In the genomic region with DNA sequence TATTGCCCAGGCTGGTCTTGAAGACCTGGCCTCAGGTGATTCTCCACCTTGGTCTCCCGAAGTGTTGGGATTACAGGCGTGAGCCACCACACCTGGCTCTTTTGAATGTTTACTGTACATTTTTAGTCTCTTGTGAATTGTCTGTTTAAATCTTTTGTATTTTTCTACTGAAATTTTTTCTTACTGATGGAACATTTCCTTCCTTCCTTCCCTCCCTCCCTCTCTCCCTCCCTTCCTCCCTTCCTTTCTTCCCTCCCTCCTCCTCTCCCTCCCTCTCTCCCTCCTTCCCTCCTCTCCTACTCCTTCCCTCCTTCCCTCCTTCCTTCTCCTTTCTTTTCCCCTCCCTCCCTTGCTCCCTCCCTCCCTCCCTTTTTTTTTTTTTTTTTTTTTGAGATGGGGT, we compare ENCODE assay signal across 25 cellular contexts. TPM values are rescaled to one million over a fixed set of nuclear protein-coding genes. Genes with fewer than 3 reads are reported as not detected.
DNase-seq lines count a peak whose midpoint lies in the region; ATAC-seq, FAIRE-seq and TF ChIP-seq lines count a peak whose summit lies in the region.
"Had no signal": no experiment of that assay in that cellular context is flagged by ENCODE, and none has a peak within 500 bp of the region (broad histone marks: within the 10 kb centered on the region; RNA-seq: fewer than 3 reads in every experiment).

No MANE protein-coding gene starts in this region.

- CTCF ChIA-PET in HepG2 (lab: Yijun Ruan, JAX; ENCODE audit: low intra/inter-chr PET ratio, low total read pairs), result no interaction called here
- CTCF ChIA-PET in activated CD8-positive, alpha-beta T cell treated with anti-CD3 and anti-CD28 coated beads for 36 hours (lab: Charles Lee), result no interaction called here

- H3K9ac ChIP-seq in HepG2 (ENCODE audit: insufficient read depth, low read depth, low read length), result no peak overlapping the region
- H3K9ac ChIP-seq: BLaER1 treated with 17β-estradiol and CSF1 and Interleukin-3, amounts not matched to agents 10 nM and 100 nM had no signal

- H3K9me3 ChIP-seq in HepG2 (ENCODE audit: low read length) (no peaks in the 10 kb centered on the region), right lobe of liver (no peaks in the 10 kb centered on the region), RWPE2 (ENCODE audit: severe bottlenecking) (no peaks in the 10 kb centered on the region), esophagus squamous epithelium (no peaks in the 10 kb centered on the region)
- H3K9me3 ChIP-seq: A549, BE2C, HAP-1 had no signal

- DNase-seq in HepG2 (ENCODE audit: low spot score) (no peak), right lobe of liver (no peak), RWPE2 (ENCODE audit: low spot score) (no peak), esophagus squamous epithelium (lab: John Stamatoyannopoulos, UW) (no peak), mesenteric fat pad (ENCODE audit: low spot score) (no peak), SKM-1 (lab: John Stamatoyannopoulos, UW; ENCODE audit: unreplicated experiment) (no peak)
- DNase-seq in activated CD8-positive, alpha-beta T cell treated with anti-CD3 and anti-CD28 coated beads for 36 hours, result no peak
- DNase-seq: 8988T; ACHN; AML-193; BE2C; Calu3; CD4-positive, alpha-beta T cell; CD8-positive, alpha-beta memory T cell; COR-L47; DMS53; DMS79 treated with DMSO at 0.1 percent for 48 hours; GF-D8; GOT3 had no signal

- H3K27me3 Mint-ChIP-seq in activated CD8-positive, alpha-beta T cell treated with anti-CD3 and anti-CD28 coated beads for 36 hours, result no peaks in the 10 kb centered on the region
- H3K27me3 Mint-ChIP-seq: CD4-positive, alpha-beta T cell; CD8-positive, alpha-beta memory T cell had no signal

- H3K27ac ChIP-seq in HepG2 (ENCODE audit: extremely low read length, insufficient read depth, low read length) (no peak overlapping the region), right lobe of liver (no peak overlapping the region), RWPE2 (ENCODE audit: poor library complexity, severe bottlenecking) (peak overlapping the region; percentile 6), esophagus squamous epithelium (peak overlapping the region in 3 of 4 donors; percentile 23 to 92 (median 91))
- H3K27ac ChIP-seq: BLaER1 treated with 17β-estradiol and CSF1 and Interleukin-3, amounts not matched to agents 10 nM and 100 nM had no signal

- H3K27ac Mint-ChIP-seq in activated CD8-positive, alpha-beta T cell treated with anti-CD3 and anti-CD28 coated beads for 36 hours, result no peak overlapping the region
- H3K27ac Mint-ChIP-seq: CD4-positive, alpha-beta T cell had no signal

- intact Hi-C loops in HepG2 (cut with micrococcal nuclease; ENCODE audit: unreplicated experiment) (no loop called here), right lobe of liver (cut with DNase I) (no loop called here), esophagus squamous epithelium (cut with DNase I) (no loop called here)
- intact Hi-C loops in activated CD8-positive, alpha-beta T cell treated with anti-CD3 and anti-CD28 coated beads for 36 hours (cut with micrococcal nuclease), result loop anchor here (5.0 kb wide), 1 partner anchor 48 kb away; no protein-coding TSS in a partner anchor

- H3K4me1 Mint-ChIP-seq in activated CD8-positive, alpha-beta T cell treated with anti-CD3 and anti-CD28 coated beads for 36 hours (ENCODE audit: low read depth), result peaks cover 46% of the 10 kb centered on the region

- TF ChIP-seq RAD21 in HepG2 (CRISPR knock-in tag; IDR thresholded peaks at IDR 0.05), result no peak

- H3K9me3 Mint-ChIP-seq in activated CD8-positive, alpha-beta T cell treated with anti-CD3 and anti-CD28 coated beads for 36 hours, result no peaks in the 10 kb centered on the region
- H3K9me3 Mint-ChIP-seq: CD14-positive monocyte; CD4-positive, alpha-beta T cell; CD8-positive, alpha-beta memory T cell had no signal

- no peak for FAIRE-seq in HepG2 (lab: Jason Lieb, UNC)
- FAIRE-seq: A549, GM12891, H54 had no signal

- peaks cover 59% of the 10 kb centered on the region for H4K20me1 ChIP-seq in HepG2 (ENCODE audit: insufficient read depth, low read length)

- H3K79me2 ChIP-seq in HepG2 (ENCODE audit: insufficient read depth, low read length), result peaks cover 83% of the 10 kb centered on the region

- in situ Hi-C loops in HepG2 (cut with HindIII; ENCODE audit: extremely low pct_ligation_motif_present, low pct_unique_long_range_greater_than_20kb), result no loop called here

- TF ChIP-seq EP300 in HepG2 (IDR thresholded peaks at IDR 0.05; ENCODE audit: low read depth in 2 of 2, low read length in 2 of 2) (no peak), HepG2 (CRISPR knock-in tag; IDR thresholded peaks at IDR 0.05; ENCODE audit: borderline replicate concordance) (no peak)

- H3K4me3 ChIP-seq in HepG2 (replicated peaks in 1 of 3; ENCODE audit: insufficient read depth in 1 of 3, low read depth in 2 of 3, low read length in 3 of 3), result no peak overlapping the region
- H3K4me3 ChIP-seq in right lobe of liver, result no peak overlapping the region
- H3K4me3 ChIP-seq in RWPE2 (ENCODE audit: severe bottlenecking), result no peak overlapping the region
- no peak overlapping the region for H3K4me3 ChIP-seq in esophagus squamous epithelium
- H3K4me3 ChIP-seq: A549; BLaER1 treated with 17β-estradiol and CSF1 and Interleukin-3, amounts not matched to agents 10 nM and 100 nM; HAP-1 had no signal

- peaks cover 19% of the 10 kb centered on the region for H3K4me1 ChIP-seq in HepG2 (ENCODE audit: insufficient read depth, low read length)
- peaks cover 0 to 31% (median 3%) of the 10 kb centered on the region in 4 donors for H3K4me1 ChIP-seq in right lobe of liver
- peaks cover 57% of the 10 kb centered on the region for H3K4me1 ChIP-seq in RWPE2 (ENCODE audit: insufficient read depth, poor library complexity, severe bottlenecking)
- H3K4me1 ChIP-seq in esophagus squamous epithelium, result peaks cover 50 to 100% (median 66%) of the 10 kb centered on the region in 3 donors
- H3K4me1 ChIP-seq: BE2C had no signal

- WGBS in HepG2 (ENCODE audit: low lambda C conversion rate), result 97% methylated on average over 2 of the region's 2 CpGs
- 91% methylated on average over 2 of the region's 2 CpGs for WGBS in right lobe of liver (ENCODE audit: insufficient coverage, low coverage, low lambda C conversion rate, missing lambda C conversion rate)
- 72 to 77% methylated on average over 2 of the region's 2 CpGs for WGBS in esophagus squamous epithelium, 2 donors

- H3K27me3 ChIP-seq in HepG2 (ENCODE audit: control insufficient read depth in 1 of 2, insufficient read depth in 2 of 2, low read length in 2 of 2) (no peaks in the 10 kb centered on the region), right lobe of liver (no peaks in the 10 kb centered on the region), RWPE2 (ENCODE audit: insufficient read depth, poor library complexity, severe bottlenecking) (no peaks in the 10 kb centered on the region), esophagus squamous epithelium (no peaks in the 10 kb centered on the region)
- H3K27me3 ChIP-seq: BE2C; BLaER1 treated with 17β-estradiol and CSF1 and Interleukin-3, amounts not matched to agents 10 nM and 100 nM had no signal

- H3K36me3 Mint-ChIP-seq in activated CD8-positive, alpha-beta T cell treated with anti-CD3 and anti-CD28 coated beads for 36 hours (ENCODE audit: low read depth), result peaks cover 44% of the 10 kb centered on the region

- ATAC-seq in HepG2 (no peak), right lobe of liver (no peak), RWPE2 (ENCODE audit: low read depth) (no peak)
- no peak for ATAC-seq in activated CD8-positive, alpha-beta T cell treated with anti-CD3 and anti-CD28 coated beads for 36 hours
- ATAC-seq: A549 had no signal

- no peak overlapping the region for H3K4me3 Mint-ChIP-seq in activated CD8-positive, alpha-beta T cell treated with anti-CD3 and anti-CD28 coated beads for 36 hours
- H3K4me3 Mint-ChIP-seq: CD14-positive monocyte; CD4-positive, alpha-beta T cell; CD8-positive, alpha-beta memory T cell had no signal

- POLR2A ChIA-PET in HepG2 (lab: Yijun Ruan, JAX), result no interaction called here
- POLR2A ChIA-PET in activated CD8-positive, alpha-beta T cell treated with anti-CD3 and anti-CD28 coated beads for 36 hours (lab: Charles Lee), result no interaction called here

- H3K36me3 ChIP-seq in HepG2 (replicated peaks in 1 of 2; ENCODE audit: control insufficient read depth in 1 of 2, insufficient read depth in 2 of 2, low read length in 2 of 2) (peaks cover 19 to 67% of the 10 kb centered on the region in 2 experiments), right lobe of liver (peaks cover 5 to 35% (median 8%) of the 10 kb centered on the region in 4 donors), RWPE2 (ENCODE audit: low read depth) (peaks cover 77% of the 10 kb centered on the region), esophagus squamous epithelium (peaks cover 8 to 69% (median 11%) of the 10 kb centered on the region in 3 donors)

- TF ChIP-seq CTCF in HepG2 (CRISPR knock-in tag; IDR thresholded peaks at IDR 0.05), result no peak
- no peak for TF ChIP-seq CTCF in right lobe of liver (IDR thresholded peaks at IDR 0.05)
- no peak for TF ChIP-seq CTCF in RWPE2 (IDR thresholded peaks at IDR 0.05; ENCODE audit: poor library complexity, severe bottlenecking)
- no peak for TF ChIP-seq CTCF in esophagus squamous epithelium (IDR thresholded peaks at IDR 0.05)
- no peak for TF ChIP-seq CTCF in activated CD8-positive, alpha-beta T cell treated with anti-CD3 and anti-CD28 coated beads for 36 hours (IDR thresholded peaks at IDR 0.05)

- no peak overlapping the region for H3K4me2 ChIP-seq in HepG2 (ENCODE audit: low read depth, low read length)
- H3K4me2 ChIP-seq: A549 had no signal

- no TSS peak for BruUV-seq in HepG2 (replicated peaks; lab: Mats Ljungman, UMichigan)

- no peak overlapping the region for H2AFZ ChIP-seq in HepG2 (ENCODE audit: low read length)

- TF ChIP-seq POLR2A in HepG2 (IDR thresholded peaks at IDR 0.05; ENCODE audit: insufficient read depth in 1 of 2, low read depth in 2 of 2, low read length in 2 of 2) (no peak), right lobe of liver (IDR thresholded peaks at IDR 0.05) (no peak), esophagus squamous epithelium (IDR thresholded peaks at IDR 0.05) (no peak)

RNA-seq across cellular contexts. Expression of a gene that starts 15.4 kb away (rescaled TPM):
- 80.7 and 92.3 TPM in 2 replicates for total RNA-seq in HepG2 (2016; rRNA removed; fragmentation: Illumina TruSeq; extraction: Trizol)
- 33.7 and 42.8 TPM in 2 replicates for total RNA-seq in HepG2 (2016; cell fraction: cytosol; rRNA removed; fragmentation: Illumina TruSeq; extraction: Trizol; ENCODE audit: low read depth)
- 79.1 and 81.6 TPM in 2 replicates for total RNA-seq in HepG2 (2016; cell fraction: insoluble cytoplasmic fraction; rRNA removed; fragmentation: Illumina TruSeq; extraction: Trizol)
- 68.4 and 78.8 TPM in 2 replicates for total RNA-seq in HepG2 (2016; cell fraction: membrane; rRNA removed; fragmentation: Illumina TruSeq; extraction: Trizol)
- 43.3 and 45.3 TPM in 2 replicates for total RNA-seq in HepG2 (2016; cell fraction: nucleus; rRNA removed; fragmentation: Illumina TruSeq; extraction: Trizol)
- 183 and 228 TPM in 2 replicates for polyA plus RNA-seq in HepG2 (2011; rRNA removed)
- 157 and 234 TPM in 2 replicates for polyA plus RNA-seq in HepG2 (2011; cell fraction: cytosol; rRNA removed)
- 75.7 and 78.6 TPM in 2 replicates for polyA plus RNA-seq in HepG2 (2011; cell fraction: nucleus; rRNA removed)
- polyA plus RNA-seq in HepG2 (2012), result 160 and 216 TPM in 2 replicates
- 133 and 156 TPM in 2 replicates for polyA plus RNA-seq in HepG2 (2016; cell fraction: cytosol; fragmentation: Illumina TruSeq; extraction: Trizol; ENCODE audit: low read depth)
- polyA plus RNA-seq in HepG2 (2016; cell fraction: insoluble cytoplasmic fraction; fragmentation: Illumina TruSeq; extraction: Trizol; ENCODE audit: low read depth), result 227 and 254 TPM in 2 replicates
- polyA plus RNA-seq in HepG2 (2016; cell fraction: membrane; fragmentation: Illumina TruSeq; extraction: Trizol; ENCODE audit: low read depth), result 179 and 194 TPM in 2 replicates
- 148 and 169 TPM in 2 replicates for polyA plus RNA-seq in HepG2 (2016; cell fraction: nucleus; fragmentation: Illumina TruSeq; extraction: Trizol; ENCODE audit: insufficient read depth, low read depth)
- 104 and 174 TPM in 2 replicates for polyA minus RNA-seq in HepG2 (2011; rRNA and poly(A)+ RNA removed; ENCODE audit: low replicate concordance)
- polyA minus RNA-seq in HepG2 (2011; cell fraction: cytosol; rRNA and poly(A)+ RNA removed), result 92.9 and 96.5 TPM in 2 replicates
- 45.4 and 62.7 TPM in 2 replicates for polyA minus RNA-seq in HepG2 (2011; cell fraction: nucleus; rRNA and poly(A)+ RNA removed)
- total RNA-seq in right lobe of liver, result 100 to 1,000 TPM in 1 of 6 experiments, 10 to 100 TPM in 5; 72.6 to 154 (median 89.7) TPM
- total RNA-seq in esophagus squamous epithelium, result 100 to 1,000 TPM; 174 to 310 (median 226) TPM
- total RNA-seq in activated CD8-positive, alpha-beta T cell treated with anti-CD3 and anti-CD28 coated beads for 36 hours, result 100 to 1,000 TPM; 143 to 152 TPM
- total RNA-seq in mesenteric fat pad, result 229 TPM

RNA-seq across cellular contexts. Expression of a gene that starts 41.0 kb away (rescaled TPM):
- total RNA-seq in HepG2 (2016; rRNA removed; fragmentation: Illumina TruSeq; extraction: Trizol), result 12.0 and 14.7 TPM in 2 replicates
- 8.8 TPM in 2 replicates for total RNA-seq in HepG2 (2016; cell fraction: cytosol; rRNA removed; fragmentation: Illumina TruSeq; extraction: Trizol; ENCODE audit: low read depth)
- 12.4 and 12.8 TPM in 2 replicates for total RNA-seq in HepG2 (2016; cell fraction: insoluble cytoplasmic fraction; rRNA removed; fragmentation: Illumina TruSeq; extraction: Trizol)
- total RNA-seq in HepG2 (2016; cell fraction: membrane; rRNA removed; fragmentation: Illumina TruSeq; extraction: Trizol), result 24.5 and 25.6 TPM in 2 replicates
- 6.4 and 7.1 TPM in 2 replicates for total RNA-seq in HepG2 (2016; cell fraction: nucleus; rRNA removed; fragmentation: Illumina TruSeq; extraction: Trizol)
- 10.2 and 10.5 TPM in 2 replicates for polyA plus RNA-seq in HepG2 (2011; rRNA removed)
- polyA plus RNA-seq in HepG2 (2011; cell fraction: cytosol; rRNA removed), result 8.5 and 10.8 TPM in 2 replicates
- 3.0 and 4.0 TPM in 2 replicates for polyA plus RNA-seq in HepG2 (2011; cell fraction: nucleus; rRNA removed)
- 8.1 and 8.3 TPM in 2 replicates for polyA plus RNA-seq in HepG2 (2012)
- polyA plus RNA-seq in HepG2 (2016; cell fraction: cytosol; fragmentation: Illumina TruSeq; extraction: Trizol; ENCODE audit: low read depth), result 10.3 and 11.6 TPM in 2 replicates
- polyA plus RNA-seq in HepG2 (2016; cell fraction: insoluble cytoplasmic fraction; fragmentation: Illumina TruSeq; extraction: Trizol; ENCODE audit: low read depth), result 16.3 and 16.9 TPM in 2 replicates
- polyA plus RNA-seq in HepG2 (2016; cell fraction: membrane; fragmentation: Illumina TruSeq; extraction: Trizol; ENCODE audit: low read depth), result 20.2 and 22.5 TPM in 2 replicates
- 8.1 and 8.6 TPM in 2 replicates for polyA plus RNA-seq in HepG2 (2016; cell fraction: nucleus; fragmentation: Illumina TruSeq; extraction: Trizol; ENCODE audit: insufficient read depth, low read depth)
- 12.7 and 12.9 TPM in 2 replicates for polyA minus RNA-seq in HepG2 (2011; rRNA and poly(A)+ RNA removed; ENCODE audit: low replicate concordance)
- polyA minus RNA-seq in HepG2 (2011; cell fraction: cytosol; rRNA and poly(A)+ RNA removed), result 11.9 and 15.0 TPM in 2 replicates
- polyA minus RNA-seq in HepG2 (2011; cell fraction: nucleus; rRNA and poly(A)+ RNA removed), result 4.0 and 4.7 TPM in 2 replicates
- 1 to 10 TPM; 3.5 to 9.5 (median 5.5) TPM for total RNA-seq in right lobe of liver
- 10 to 100 TPM; 10.6 to 21.2 (median 14.2) TPM for total RNA-seq in esophagus squamous epithelium
- total RNA-seq in activated CD8-positive, alpha-beta T cell treated with anti-CD3 and anti-CD28 coated beads for 36 hours, result 10 to 100 TPM; 10.7 to 11.3 TPM
- 15.0 TPM for total RNA-seq in mesenteric fat pad

RNA-seq across cellular contexts. Expression of a gene that starts 58.0 kb away (rescaled TPM):
- total RNA-seq in HepG2 (2016; rRNA removed; fragmentation: Illumina TruSeq; extraction: Trizol) (3.6 and 7.9 TPM in 2 replicates), right lobe of liver (10 to 100 TPM in 4 of 6 experiments, 1 to 10 TPM in 2; 8.9 to 12.7 (median 11.7) TPM), esophagus squamous epithelium (10 to 100 TPM in 3 of 4 donors, 1 to 10 TPM in 1; 7.1 to 12.4 (median 10.6) TPM), mesenteric fat pad (25.1 TPM)
- total RNA-seq in HepG2 (2016; cell fraction: cytosol; rRNA removed; fragmentation: Illumina TruSeq; extraction: Trizol; ENCODE audit: low read depth), result 6.4 and 7.1 TPM in 2 replicates
- total RNA-seq in HepG2 (2016; cell fraction: insoluble cytoplasmic fraction; rRNA removed; fragmentation: Illumina TruSeq; extraction: Trizol), result 3.1 and 7.2 TPM in 2 replicates
- 4.0 and 4.5 TPM in 2 replicates for total RNA-seq in HepG2 (2016; cell fraction: membrane; rRNA removed; fragmentation: Illumina TruSeq; extraction: Trizol)
- total RNA-seq in HepG2 (2016; cell fraction: nucleus; rRNA removed; fragmentation: Illumina TruSeq; extraction: Trizol), result 10.1 and 13.2 TPM in 2 replicates
- 9.8 and 11.5 TPM in 2 replicates for polyA plus RNA-seq in HepG2 (2011; rRNA removed)
- 9.4 and 11.5 TPM in 2 replicates for polyA plus RNA-seq in HepG2 (2011; cell fraction: cytosol; rRNA removed)
- 20.8 and 23.8 TPM in 2 replicates for polyA plus RNA-seq in HepG2 (2011; cell fraction: nucleus; rRNA removed)
- polyA plus RNA-seq in HepG2 (2012), result 7.9 and 10.4 TPM in 2 replicates
- polyA plus RNA-seq in HepG2 (2016; cell fraction: cytosol; fragmentation: Illumina TruSeq; extraction: Trizol; ENCODE audit: low read depth), result 1.2 and 1.8 TPM in 2 replicates
- 3.4 and 4.3 TPM in 2 replicates for polyA plus RNA-seq in HepG2 (2016; cell fraction: insoluble cytoplasmic fraction; fragmentation: Illumina TruSeq; extraction: Trizol; ENCODE audit: low read depth)
- 2.0 and 2.2 TPM in 2 replicates for polyA plus RNA-seq in HepG2 (2016; cell fraction: membrane; fragmentation: Illumina TruSeq; extraction: Trizol; ENCODE audit: low read depth)
- polyA plus RNA-seq in HepG2 (2016; cell fraction: nucleus; fragmentation: Illumina TruSeq; extraction: Trizol; ENCODE audit: insufficient read depth, low read depth), result 21.3 and 23.7 TPM in 2 replicates
- polyA minus RNA-seq in HepG2 (2011; rRNA and poly(A)+ RNA removed; ENCODE audit: low replicate concordance), result 40.2 and 95.0 TPM in 2 replicates
- polyA minus RNA-seq in HepG2 (2011; cell fraction: cytosol; rRNA and poly(A)+ RNA removed), result 9.5 and 9.9 TPM in 2 replicates
- 24.1 and 29.1 TPM in 2 replicates for polyA minus RNA-seq in HepG2 (2011; cell fraction: nucleus; rRNA and poly(A)+ RNA removed)
- 10 to 100 TPM; 17.7 to 20.2 TPM for total RNA-seq in activated CD8-positive, alpha-beta T cell treated with anti-CD3 and anti-CD28 coated beads for 36 hours

Comparison
In these comparisons a context has a peak if more than half of its experiments do, and no peak if none do; other contexts are left out.
1. H3K27ac ChIP-seq: peak in RWPE2 (single experiment) and esophagus squamous epithelium (3 of 4); none in HepG2 (single experiment) and right lobe of liver (0 of 3).